22 cellular contexts compared by ENCODE assay signal in genomic region chr7:106915407-106915806, GRCh38. TPM values are rescaled to one million over a fixed set of nuclear protein-coding genes. Genes with fewer than 3 reads are reported as not detected.
"Had no signal": no experiment of that assay in that cellular context is flagged by ENCODE, and none has a peak within 500 bp of the region (broad histone marks: within the 10 kb centered on the region; RNA-seq: fewer than 3 reads in every experiment).

No MANE protein-coding gene starts in this region.

- H3K27me3 ChIP-seq: heart left ventricle, ovary, right atrium auricular region, testis, tibial nerve, upper lobe of right lung, vagina had no signal

- H3K4me3 Mint-ChIP-seq: mesothelial cell of epicardium, natural killer cell, neural crest cell had no signal

- H3K9me3 ChIP-seq: ovary, right atrium auricular region, testis, tibial nerve, upper lobe of right lung, vagina had no signal

- H3K4me1 Mint-ChIP-seq: mesothelial cell of epicardium, natural killer cell, neural crest cell had no signal

- DNase-seq: effector memory CD4-positive, alpha-beta T cell; heart left ventricle; hypothalamus; kidney glomerular epithelial cell; natural killer cell; ovary; small intestine; stimulated activated CD4-positive, alpha-beta T cell treated with anti-CD3 and anti-CD28 coated beads, Interleukin-12 subunit alpha, Interleukin-12 subunit beta, amount 100 ng/mL, for 4 hours; testis; upper lobe of right lung had no signal

- H3K36me3 Mint-ChIP-seq: mesothelial cell of epicardium had no signal

- H3K27ac Mint-ChIP-seq: mesothelial cell of epicardium; natural killer cell; stimulated activated naive CD8-positive, alpha-beta T cell treated with anti-CD3 and anti-CD28 coated beads, Interleukin-15, amount 100 ng/mL, for 72 hours had no signal

- H3K4me3 ChIP-seq: heart left ventricle, ovary, right atrium auricular region, testis, tibial nerve, upper lobe of right lung, vagina had no signal

- H3K4me1 ChIP-seq: right atrium auricular region, testis, tibial nerve, upper lobe of right lung, vagina had no signal

- H3K27ac ChIP-seq: heart left ventricle, ovary, right atrium auricular region, testis, tibial nerve, upper lobe of right lung, vagina had no signal

- H3K36me3 ChIP-seq: heart left ventricle, ovary, right atrium auricular region, tibial nerve, upper lobe of right lung, vagina had no signal

- ATAC-seq: esophagus mucosa, heart left ventricle, natural killer cell, upper lobe of right lung had no signal

- FAIRE-seq: endometrium, frontal cortex, islet of Langerhans, small intestine had no signal

RNA-seq across cellular contexts. Expression of gene PIK3CG, which starts 50.3 kb away (rescaled TPM):
- total RNA-seq: fibroblast of lung, myocyte, neural crest cell had no signal
